8 cellular contexts compared by ENCODE assay signal in the genomic region with DNA sequence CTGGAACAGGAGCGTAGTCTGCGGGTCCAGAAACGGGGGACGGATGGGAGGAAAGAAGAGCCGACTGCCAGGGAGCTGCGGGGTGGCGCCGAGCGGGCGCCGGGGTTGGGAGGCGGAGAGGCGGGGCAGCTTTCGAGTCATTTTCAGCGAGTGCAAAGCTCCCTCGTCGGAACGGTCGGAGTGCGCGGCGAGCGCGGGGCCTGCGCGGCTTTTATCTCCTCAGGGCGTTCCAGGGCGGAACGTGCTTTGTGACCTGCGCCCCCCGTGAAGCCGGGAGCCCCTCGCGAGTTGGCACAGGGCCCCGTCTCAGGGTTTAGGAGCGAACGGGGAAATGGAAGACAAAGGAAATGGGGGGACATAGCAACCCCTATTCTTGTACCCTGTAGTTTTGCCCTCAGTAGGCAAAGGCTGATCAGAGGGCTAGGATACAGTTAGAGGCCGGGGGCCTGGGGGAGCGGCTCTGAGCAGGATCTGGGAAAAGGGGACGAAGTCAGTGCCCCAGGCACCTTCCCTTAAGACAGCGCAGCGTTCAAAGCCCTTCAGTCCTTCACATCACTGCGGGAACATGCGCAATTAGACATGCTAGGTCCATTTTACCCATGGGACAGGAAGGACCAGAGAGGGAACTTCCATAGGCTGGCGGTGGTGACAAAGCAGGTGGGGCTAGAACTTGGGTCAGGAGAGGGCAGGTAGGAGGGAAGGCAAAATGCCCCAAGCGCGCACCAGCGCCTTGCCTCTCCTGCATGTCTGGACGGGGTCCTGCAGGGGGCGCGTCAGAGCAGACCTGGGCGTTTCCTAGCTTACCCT.
DNase-seq lines count a peak whose midpoint lies in the region; ATAC-seq and TF ChIP-seq lines count a peak whose summit lies in the region.

No MANE protein-coding gene starts in this region.

- H3F3A ChIP-seq in DOHH2 (ENCODE audit: control insufficient read depth, insufficient read depth), result no peaks in the 10 kb centered on the region

- peaks cover 9% of the 10 kb centered on the region for H3K4me1 Mint-ChIP-seq in nephron progenitor cell

- H3K4me3 Mint-ChIP-seq in nephron progenitor cell, result peak overlapping the region; percentile 86

- no peak overlapping the region for H3K27ac Mint-ChIP-seq in nephron progenitor cell

- no peak overlapping the region for H3K4me2 ChIP-seq in DOHH2 (ENCODE audit: low read length)

- H3K4me1 ChIP-seq in DOHH2 (ENCODE audit: control insufficient read depth, low read length) (no peaks in the 10 kb centered on the region), esophagus (ENCODE audit: control insufficient read depth in 2 of 2, insufficient read depth in 2 of 2, low read length in 1 of 2) (peaks cover 2% of the 10 kb centered on the region in 2 donors), thoracic aorta (ENCODE audit: control insufficient read depth in 1 of 2, low read depth in 2 of 2) (peaks cover 3 to 6% of the 10 kb centered on the region in 2 donors)

- no peaks in the 10 kb centered on the region for H4K20me1 ChIP-seq in DOHH2 (ENCODE audit: control insufficient read depth, insufficient read depth, low read depth, low read length)

- H3K9me2 ChIP-seq in DOHH2 (replicated peaks; ENCODE audit: control insufficient read depth, low read length), result no peaks in the 10 kb centered on the region

- H3K36me3 Mint-ChIP-seq in nephron progenitor cell (ENCODE audit: low read depth), result no peaks in the 10 kb centered on the region

- peak; percentile 31 for TF ChIP-seq CTCF in DOHH2 (IDR thresholded peaks at IDR 0.05; ENCODE audit: low read depth, low read length, poor library complexity, severe bottlenecking)
- TF ChIP-seq CTCF in HL-60 (IDR thresholded peaks at IDR 0.05; ENCODE audit: insufficient read depth, low read length), result peak; percentile 60
- TF ChIP-seq CTCF in nephron progenitor cell (IDR thresholded peaks at IDR 0.05), result peak; percentile 67
- peak; percentile 45 for TF ChIP-seq CTCF in thoracic aorta (IDR thresholded peaks at IDR 0.05)

- H3K36me3 ChIP-seq in DOHH2 (ENCODE audit: control insufficient read depth, low read length) (no peaks in the 10 kb centered on the region), esophagus (ENCODE audit: control insufficient read depth in 2 of 2, insufficient read depth in 2 of 2, low read length in 1 of 2) (no peaks in the 10 kb centered on the region), thoracic aorta (no peaks in the 10 kb centered on the region)

- no peak for ATAC-seq in thoracic aorta (ENCODE audit: insufficient number of reproducible peaks, low FRiP score, low read depth)
- ATAC-seq in HG02870 (IDR thresholded peaks at IDR 0.05; ENCODE audit: unreplicated experiment), result no peak

- H3K27me3 ChIP-seq in DOHH2 (ENCODE audit: control insufficient read depth, low read length) (no peaks in the 10 kb centered on the region), HL-60 (ENCODE audit: insufficient read depth, poor library complexity, severe bottlenecking) (no peaks in the 10 kb centered on the region), esophagus (ENCODE audit: control insufficient read depth in 1 of 2, insufficient read depth in 2 of 2, low read length in 2 of 2) (no peaks in the 10 kb centered on the region), thoracic aorta (replicated peaks; ENCODE audit: insufficient read depth) (no peaks in the 10 kb centered on the region)

- peaks cover 41% of the 10 kb centered on the region for H3K27me3 Mint-ChIP-seq in nephron progenitor cell (ENCODE audit: low read depth, poor library complexity)

- H3K4me3 ChIP-seq in DOHH2 (ENCODE audit: low read length), result no peak overlapping the region
- peak overlapping the region; percentile 47 for H3K4me3 ChIP-seq in HL-60 (replicated peaks; ENCODE audit: insufficient read depth, low read length)
- peak overlapping the region; percentile 33 to 42 for H3K4me3 ChIP-seq in esophagus (ENCODE audit: low read depth in 1 of 2, low read length in 2 of 2)
- H3K4me3 ChIP-seq in thoracic aorta, result peak overlapping the region; percentile 77

- H3K9me3 ChIP-seq in DOHH2 (ENCODE audit: control insufficient read depth, insufficient read depth, low read length), result no peaks in the 10 kb centered on the region; the same call in 1 of the 2 replicates
- no peaks in the 10 kb centered on the region for H3K9me3 ChIP-seq in esophagus (ENCODE audit: control insufficient read depth in 2 of 2, insufficient read depth in 1 of 2, low read depth in 1 of 2, low read length in 1 of 2)
- no peaks in the 10 kb centered on the region for H3K9me3 ChIP-seq in thoracic aorta

- peaks cover under 1% of the 10 kb centered on the region for H3K9me3 Mint-ChIP-seq in nephron progenitor cell

- WGBS in esophagus, 2 donors, result 6 to 7% methylated on average over 52 of the region's 52 CpGs

- DNase-seq in HL-60 (ENCODE audit: low read depth in 1 of 2, low spot score in 1 of 2) (peak; percentile 41 to 70), nephron progenitor cell (peak; percentile 69), thoracic aorta (ENCODE audit: low spot score) (no peak), NAMALWA (ENCODE audit: low spot score) (no peak)
- DNase-seq in activated CD8-positive, alpha-beta memory T cell treated with anti-CD3 and anti-CD28 coated beads for 4 hours (ENCODE audit: low read depth in 2 of 2), result peak; percentile 24 to 38

- H3K79me2 ChIP-seq in DOHH2 (ENCODE audit: control insufficient read depth, low read length), result no peaks in the 10 kb centered on the region

- no peak overlapping the region for H3K27ac ChIP-seq in DOHH2 (ENCODE audit: low read depth, low read length)
- no peak overlapping the region for H3K27ac ChIP-seq in HL-60 (replicated peaks)
- H3K27ac ChIP-seq in esophagus (ENCODE audit: low read depth in 2 of 2, low read length in 1 of 2), result no peak overlapping the region
- H3K27ac ChIP-seq in thoracic aorta, result no peak overlapping the region

Comparison
In these comparisons a context has a peak if more than half of its experiments do, and no peak if none do; other contexts are left out.
1. DNase-seq: peak in HL-60 (2 of 2), activated CD8-positive, alpha-beta memory T cell treated with anti-CD3 and anti-CD28 coated beads for 4 hours (2 of 2) and nephron progenitor cell (single experiment); none in thoracic aorta (single experiment) and NAMALWA (single experiment).
2. Peak in every context shown above with its lines, with median percentiles within 50 percentile points of each other: CTCF ChIP-seq.